8 cellular contexts compared by ENCODE assay signal in the genomic region with DNA sequence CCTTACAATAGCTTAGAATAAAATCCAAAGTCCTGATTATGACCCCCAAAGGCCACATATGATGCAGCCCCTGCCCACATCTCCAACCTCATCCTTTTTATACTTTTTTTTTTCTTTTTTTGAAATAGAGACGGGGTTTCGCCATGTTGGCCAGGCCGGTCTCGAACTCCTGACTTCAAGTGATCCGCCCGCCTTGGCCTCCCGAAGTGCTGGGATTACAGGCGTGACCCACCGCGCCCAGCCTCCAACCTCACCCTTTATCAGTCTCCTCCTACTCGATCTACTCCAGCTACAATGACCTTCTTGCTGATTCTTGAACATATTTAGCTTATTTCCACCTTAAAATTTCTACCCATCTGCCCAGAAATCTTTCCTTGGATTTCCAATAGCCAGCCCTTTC. TPM values are rescaled to one million over a fixed set of nuclear protein-coding genes. Genes with fewer than 3 reads are reported as not detected.
DNase-seq lines count a peak whose midpoint lies in the region; ATAC-seq and TF ChIP-seq lines count a peak whose summit lies in the region.

No MANE protein-coding gene starts in this region.

- POLR2A ChIA-PET in BJ (lab: Charles Lee), result no interaction called here

- H3K4me3 ChIP-seq in BJ (ENCODE audit: low read depth, low read length) (peak overlapping the region; percentile 57), LNCaP clone FGC (ENCODE audit: low read depth, low read length) (peak overlapping the region; percentile 90), coronary artery (peak overlapping the region; percentile 80)

- H3K27ac ChIP-seq in coronary artery, result peak overlapping the region; percentile 15 to 97

- peaks cover 39 to 44% of the 10 kb centered on the region in 2 donors for H3K4me1 Mint-ChIP-seq in natural killer cell

- TF ChIP-seq CTCF in BJ (IDR thresholded peaks at IDR 0.05; ENCODE audit: insufficient read depth, low read depth, low read length) (no peak), LNCaP clone FGC (IDR thresholded peaks at IDR 0.05; ENCODE audit: control insufficient read depth, extremely low read depth, insufficient read depth) (no peak), coronary artery (IDR thresholded peaks at IDR 0.05) (no peak), natural killer cell (IDR thresholded peaks at IDR 0.05) (no peak), GM13976 (IDR thresholded peaks at IDR 0.05; ENCODE audit: borderline replicate concordance, control extremely low read depth, extremely low read depth, insufficient read depth, missing control alignments) (no peak)

- peak overlapping the region; percentile 98 to 99 for H3K27ac Mint-ChIP-seq in natural killer cell

- H3K9me3 Mint-ChIP-seq in natural killer cell, result no peaks in the 10 kb centered on the region

- H3K27me3 ChIP-seq in BJ (ENCODE audit: control insufficient read depth, insufficient read depth, low read length), result no peaks in the 10 kb centered on the region

- no peaks in the 10 kb centered on the region for H3K36me3 ChIP-seq in BJ (ENCODE audit: control insufficient read depth, insufficient read depth, low read length)

- CTCF ChIA-PET in BJ (lab: Yijun Ruan, JAX), result interaction anchor here (0.6 to 2.1 kb wide), 4 partner anchors 15 to 177 kb away, joined by 3 to 8 read pairs (median 4); no protein-coding TSS in a partner anchor

- in situ Hi-C loops in GM13976 (cut with MboI; ENCODE audit: low sequenced_read_pairs, unreplicated experiment), result no loop called here

- no peak for DNase-seq in BJ (ENCODE audit: low read depth)
- no peak for DNase-seq in LNCaP clone FGC (ENCODE audit: low read depth)
- DNase-seq in coronary artery (ENCODE audit: low spot score), result no peak
- no peak for DNase-seq in natural killer cell
- DNase-seq in GM13976 (ENCODE audit: low spot score), result no peak
- no peak for DNase-seq in midbrain (lab: John Stamatoyannopoulos, UW)

- H3K36me3 Mint-ChIP-seq in natural killer cell, result no peaks in the 10 kb centered on the region

- ATAC-seq in natural killer cell, result no peak
- no peak for ATAC-seq in GM21423 (IDR thresholded peaks at IDR 0.05; ENCODE audit: unreplicated experiment)
- no peak for ATAC-seq in GM21515 (IDR thresholded peaks at IDR 0.05; ENCODE audit: unreplicated experiment)

- H3K4me3 Mint-ChIP-seq in natural killer cell, result peak overlapping the region; percentile 94

- intact Hi-C loops in natural killer cell (cut with micrococcal nuclease), result no loop called here

- no peaks in the 10 kb centered on the region for H3K27me3 Mint-ChIP-seq in natural killer cell (ENCODE audit: low read depth in 2 of 2)

RNA-seq across cellular contexts. Expression of a gene that starts 1.2 kb away (rescaled TPM):
- 32.5 and 32.9 TPM in 2 replicates for polyA plus RNA-seq in BJ (2011; rRNA removed)
- 17.6 and 18.7 TPM in 2 replicates for polyA minus RNA-seq in BJ (2011; rRNA and poly(A)+ RNA removed)
- 10 to 100 TPM; 54.8 to 64.9 (median 63.5) TPM for total RNA-seq in natural killer cell
